In genomic region chr6:121333694-121334093, GRCh38 we compare ENCODE assay signal across 8 cellular contexts. TPM values are rescaled to one million over a fixed set of nuclear protein-coding genes. Genes with fewer than 3 reads are reported as not detected.
DNase-seq lines count a peak whose midpoint lies in the region; FAIRE-seq and TF ChIP-seq lines count a peak whose summit lies in the region.
"Not testable (repeated sequence)": the region's sequence is repeated elsewhere in the genome, so short reads cannot be mapped to it uniquely, and the experiment has no call there.

No MANE protein-coding gene starts in this region.

- not testable (repeated sequence) for H3K27me3 Mint-ChIP-seq in activated naive CD4-positive, alpha-beta T cell treated with anti-CD3 and anti-CD28 coated beads, Interleukin-2, amount 50 U/mL, for 24 hours

- not testable (repeated sequence) for H3K79me2 ChIP-seq in SU-DHL-6 (ENCODE audit: insufficient read depth, low read length); H1 (ENCODE audit: control insufficient read depth in 1 of 2, insufficient read depth in 2 of 2, low read length in 2 of 2); keratinocyte (ENCODE audit: control insufficient read depth, insufficient read depth, low read length)

- H2AFZ ChIP-seq in SU-DHL-6 (ENCODE audit: low read depth, low read length, severe bottlenecking): peak overlapping the region; percentile 99
- not testable (repeated sequence) for H2AFZ ChIP-seq in H1 (ENCODE audit: low read length); keratinocyte (ENCODE audit: control insufficient read depth, low read length)
- H2AFZ ChIP-seq in neuronal stem cell (ENCODE audit: low read length): peak overlapping the region; percentile 97

- not testable (repeated sequence) for H2AK5ac ChIP-seq in H1 (ENCODE audit: low read depth, low read length); neuronal stem cell (ENCODE audit: low read depth, low read length)

- not testable (repeated sequence) for H3K23ac ChIP-seq in H1 (ENCODE audit: insufficient read length); neuronal stem cell (ENCODE audit: low read depth, low read length, poor library complexity)

- H3K27ac ChIP-seq in HL-60 (replicated peaks); SU-DHL-6 (ENCODE audit: low read depth, low read length); H1 (ENCODE audit: low read depth, low read length); keratinocyte (ENCODE audit: control insufficient read depth, insufficient read depth, low read length); neuronal stem cell (replicated peaks; ENCODE audit: low read length); suprapubic skin: not testable (repeated sequence)

- H3K4me2 ChIP-seq in SU-DHL-6 (ENCODE audit: low read depth, low read length, poor library complexity, severe bottlenecking) (peak overlapping the region; percentile 93), H1 (ENCODE audit: insufficient read depth in 1 of 2, low read depth in 2 of 2, low read length in 2 of 2) (peak overlapping the region; percentile 71 to 83; a peak in 3 of 4 replicates), keratinocyte (ENCODE audit: control insufficient read depth, extremely low read depth, insufficient read depth, low read depth, low read length) (peak overlapping the region; percentile 96)
- H3K4me2 ChIP-seq in neuronal stem cell (ENCODE audit: insufficient read depth, low read length, poor library complexity, severe bottlenecking): not testable (repeated sequence)

- not testable (repeated sequence) for H4K91ac ChIP-seq in H1 (replicated peaks; ENCODE audit: insufficient read length, low read length); neuronal stem cell (ENCODE audit: low read depth, low read length, poor library complexity)

- H3K4me3 ChIP-seq in BE2C (ENCODE audit: low read depth, low read length) (peak overlapping the region; percentile 79), HL-60 (replicated peaks; ENCODE audit: insufficient read depth, low read length) (peak overlapping the region; percentile 84), SU-DHL-6 (ENCODE audit: insufficient read depth, low read length, poor library complexity, severe bottlenecking) (peak overlapping the region; percentile 73), H1 (ENCODE audit: extremely low read depth in 1 of 4, insufficient read depth in 2 of 4, low read depth in 3 of 4, low read length in 4 of 4) (peak overlapping the region in 1 of 4 experiments; percentile 63; a peak in 2 of 8 replicates), keratinocyte (ENCODE audit: control insufficient read depth in 2 of 3, extremely low read depth in 1 of 3, insufficient read depth in 2 of 3, low read depth in 1 of 3, low read length in 3 of 3) (peak overlapping the region; percentile 82 to 95 (median 94)), neuronal stem cell (ENCODE audit: low read length in 2 of 2) (peak overlapping the region in 1 of 2 donors; percentile 67), suprapubic skin (peak overlapping the region; percentile 86)

- not testable (repeated sequence) for H3K36me3 ChIP-seq in BE2C; SU-DHL-6 (ENCODE audit: low read length); H1 (ENCODE audit: control insufficient read depth in 2 of 4, insufficient read depth in 4 of 4, low read length in 3 of 4); keratinocyte (ENCODE audit: control insufficient read depth in 2 of 2, extremely low read depth in 1 of 2, insufficient read depth in 2 of 2, low read length in 2 of 2); neuronal stem cell (replicated peaks in 1 of 2; ENCODE audit: control insufficient read depth in 2 of 2, insufficient read depth in 2 of 2, low read length in 2 of 2); suprapubic skin

- peak overlapping the region; percentile 92 for H3K4me3 Mint-ChIP-seq in activated naive CD4-positive, alpha-beta T cell treated with anti-CD3 and anti-CD28 coated beads, Interleukin-2, amount 50 U/mL, for 24 hours

- not testable (repeated sequence) for TF ChIP-seq EP300 in H1 (IDR thresholded peaks at IDR 0.05; ENCODE audit: borderline replicate concordance in 1 of 2, low read depth in 2 of 2, low read length in 2 of 2); suprapubic skin (IDR thresholded peaks at IDR 0.05)

- not testable (repeated sequence) for H3K79me1 ChIP-seq in H1 (ENCODE audit: low read depth, low read length); neuronal stem cell (ENCODE audit: low read depth, low read length)

- not testable (repeated sequence) for H3F3A ChIP-seq in SU-DHL-6 (ENCODE audit: insufficient read depth)

- not testable (repeated sequence) for H3K36me3 Mint-ChIP-seq in activated naive CD4-positive, alpha-beta T cell treated with anti-CD3 and anti-CD28 coated beads, Interleukin-2, amount 50 U/mL, for 24 hours

- 97% methylated on average over 28 of the region's 28 CpGs; no CpG with 5 or more reads in 1 of the 2 experiments for WGBS in H1 (ENCODE audit: extremely low coverage in 1 of 2, insufficient coverage in 1 of 2, insufficient read length in 1 of 2, insufficient replicate concordance in 2 of 2, low coverage in 1 of 2, low lambda C conversion rate in 2 of 2, missing lambda C conversion rate in 1 of 2), 2 experiments
- WGBS in neuronal stem cell (ENCODE audit: extremely low coverage in 2 of 2, insufficient read length in 2 of 2, insufficient replicate concordance in 1 of 2), 2 donors: no CpG with 5 or more reads among the region's 28 CpGs
- whole genome bisulfite sequencing in suprapubic skin: 90% methylated on average over 28 of the region's 28 CpGs

- not testable (repeated sequence) for TF ChIP-seq POLR2A in H1 (IDR thresholded peaks at IDR 0.05; ENCODE audit: control extremely low read depth in 1 of 2, low read depth in 2 of 2, low read length in 2 of 2); suprapubic skin (IDR thresholded peaks at IDR 0.05)

- not testable (repeated sequence) for H2BK20ac ChIP-seq in H1 (ENCODE audit: low read length)

- CTCF ChIA-PET in H1 (lab: Charles Lee; ENCODE audit: partially characterized antibody): interaction anchor here (1.1 kb wide), 1 partner anchor 14 kb away, joined by 5 read pairs; no protein-coding TSS in a partner anchor

- H2BK15ac ChIP-seq in H1 (ENCODE audit: low read length); neuronal stem cell (ENCODE audit: low read length): not testable (repeated sequence)

- not testable (repeated sequence) for H3K27ac Mint-ChIP-seq in activated naive CD4-positive, alpha-beta T cell treated with anti-CD3 and anti-CD28 coated beads, Interleukin-2, amount 50 U/mL, for 24 hours

- TF ChIP-seq CTCF in BE2C (IDR thresholded peaks at IDR 0.05; ENCODE audit: low read depth, low read length); HL-60 (IDR thresholded peaks at IDR 0.05; ENCODE audit: insufficient read depth, low read length); SU-DHL-6 (IDR thresholded peaks at IDR 0.05; ENCODE audit: insufficient read depth, low read length, poor library complexity, severe bottlenecking); H1 (IDR thresholded peaks at IDR 0.05; ENCODE audit: control extremely low read depth in 1 of 3, insufficient read depth in 1 of 3, low read depth in 1 of 3, low read length in 3 of 3); keratinocyte (optimal IDR thresholded peaks at IDR 0.05 in 1 of 3, IDR thresholded peaks at IDR 0.05 in 1 of 3, conservative IDR thresholded peaks at IDR 0.05 in 1 of 3; ENCODE audit: extremely low read depth in 1 of 3, insufficient read depth in 2 of 3, low read length in 3 of 3); suprapubic skin (IDR thresholded peaks at IDR 0.05): not testable (repeated sequence)

- H2BK120ac ChIP-seq in H1 (replicated peaks; ENCODE audit: low read depth, low read length); neuronal stem cell (ENCODE audit: low read depth, low read length): not testable (repeated sequence)

- not testable (repeated sequence) for H4K20me1 ChIP-seq in SU-DHL-6 (ENCODE audit: low read depth, low read length); H1 (replicated peaks in 1 of 2; ENCODE audit: control insufficient read depth in 1 of 2, insufficient read depth in 2 of 2, low read length in 2 of 2); keratinocyte (ENCODE audit: control insufficient read depth, extremely low read depth, insufficient read depth, low read length)

- not testable (repeated sequence) for H3K23me2 ChIP-seq in H1 (ENCODE audit: low read depth, low read length)

- not testable (repeated sequence) for TF ChIP-seq RAD21 in H1 (IDR thresholded peaks at IDR 0.05 in 1 of 2, conservative IDR thresholded peaks at IDR 0.05 in 1 of 2; ENCODE audit: low read depth in 2 of 2, low read length in 2 of 2)

- H3K14ac ChIP-seq in H1 (ENCODE audit: insufficient read length); neuronal stem cell (ENCODE audit: low read length): not testable (repeated sequence)

- not testable (repeated sequence) for H3K27me3 ChIP-seq in BE2C; HL-60 (ENCODE audit: insufficient read depth, poor library complexity, severe bottlenecking); SU-DHL-6 (ENCODE audit: low read length); H1 (replicated peaks in 1 of 4; ENCODE audit: control insufficient read depth in 3 of 4, extremely low read depth in 1 of 4, insufficient read depth in 3 of 4, low read length in 3 of 4); keratinocyte (ENCODE audit: control insufficient read depth, extremely low read depth, insufficient read depth, low read length); neuronal stem cell (ENCODE audit: control insufficient read depth in 3 of 3, insufficient read depth in 3 of 3, low read depth in 1 of 3, low read length in 3 of 3); suprapubic skin

- H3K9ac ChIP-seq in SU-DHL-6 (ENCODE audit: low read length) (peak overlapping the region; percentile 67), keratinocyte (ENCODE audit: control insufficient read depth, extremely low read depth, insufficient read depth, low read length) (peak overlapping the region; percentile 86)
- H3K9ac ChIP-seq in H1 (replicated peaks in 1 of 4; ENCODE audit: extremely low read depth in 1 of 4, low read depth in 3 of 4, low read length in 3 of 4); neuronal stem cell (ENCODE audit: low read depth, low read length, poor library complexity): not testable (repeated sequence)

- not testable (repeated sequence) for H2BK12ac ChIP-seq in H1 (ENCODE audit: low read depth, low read length); neuronal stem cell (ENCODE audit: low read length)

- not testable (repeated sequence) for H3K9me1 ChIP-seq in keratinocyte (ENCODE audit: control insufficient read depth, extremely low read depth, insufficient read depth, low read length)

- not testable (repeated sequence) for H4K5ac ChIP-seq in H1 (ENCODE audit: insufficient read length, low read depth, low read length)

- dilution Hi-C loops in keratinocyte (cut with MboI; ENCODE audit: extremely low pct_ligation_motif_present, low sequenced_read_pairs): not testable (repeated sequence)

- H3K4me1 ChIP-seq in BE2C; H1 (replicated peaks in 1 of 4; ENCODE audit: control insufficient read depth in 3 of 4, insufficient read depth in 4 of 4, low read length in 3 of 4); keratinocyte (ENCODE audit: control insufficient read depth, extremely low read depth, insufficient read depth, low read length); neuronal stem cell (ENCODE audit: control insufficient read depth in 2 of 2, insufficient read depth in 1 of 2, low read depth in 1 of 2, low read length in 2 of 2): not testable (repeated sequence)
- H3K4me1 ChIP-seq in suprapubic skin: peaks cover 13% of the 10 kb centered on the region

- H3K56ac ChIP-seq in H1 (replicated peaks; ENCODE audit: insufficient read length, low read depth, low read length): not testable (repeated sequence)

- not testable (repeated sequence) for H4K8ac ChIP-seq in H1 (ENCODE audit: extremely low read depth, insufficient read depth, low read length); neuronal stem cell (ENCODE audit: low read depth, low read length)

- not testable (repeated sequence) for H3K9me2 ChIP-seq in SU-DHL-6 (replicated peaks; ENCODE audit: insufficient read depth, low read length)

- not testable (repeated sequence) for FAIRE-seq in H1 (lab: Jason Lieb, UNC); keratinocyte (lab: Jason Lieb, UNC)

- not testable (repeated sequence) for H3K4ac ChIP-seq in H1 (replicated peaks; ENCODE audit: insufficient read length, low read depth, low read length); neuronal stem cell (ENCODE audit: low read length)

- not testable (repeated sequence) for H2BK5ac ChIP-seq in H1 (ENCODE audit: low read depth, low read length); neuronal stem cell (ENCODE audit: low read length)

- H3K9me3 ChIP-seq in BE2C; SU-DHL-6 (ENCODE audit: insufficient read depth, low read length); H1 (ENCODE audit: insufficient read depth in 2 of 2, low read depth in 1 of 2, low read length in 1 of 2); keratinocyte (ENCODE audit: control insufficient read depth, low read depth, low read length); neuronal stem cell (replicated peaks in 1 of 2; ENCODE audit: control insufficient read depth in 2 of 2, insufficient read depth in 1 of 2, low read depth in 1 of 2, low read length in 2 of 2); suprapubic skin: not testable (repeated sequence)

- POLR2A ChIA-PET in H1 (lab: Charles Lee; ENCODE audit: partially characterized antibody): not testable (repeated sequence)

- peaks cover 46% of the 10 kb centered on the region for H3K4me1 Mint-ChIP-seq in activated naive CD4-positive, alpha-beta T cell treated with anti-CD3 and anti-CD28 coated beads, Interleukin-2, amount 50 U/mL, for 24 hours

- not testable (repeated sequence) for H3K9me3 Mint-ChIP-seq in activated naive CD4-positive, alpha-beta T cell treated with anti-CD3 and anti-CD28 coated beads, Interleukin-2, amount 50 U/mL, for 24 hours

- not testable (repeated sequence) for DNase-seq in BE2C; HL-60 (ENCODE audit: low read depth in 1 of 2, low spot score in 1 of 2); H1 (ENCODE audit: low read depth in 1 of 2, low spot score in 2 of 2); keratinocyte (ENCODE audit: low read depth, low spot score); neuronal stem cell (ENCODE audit: low spot score); suprapubic skin (ENCODE audit: low spot score in 2 of 2)

- not testable (repeated sequence) for H3K18ac ChIP-seq in H1 (ENCODE audit: extremely low read depth, low read length); neuronal stem cell (ENCODE audit: low read length)

RNA-seq across cellular contexts. Expression of gene TBC1D32, which starts 0.6 kb away (rescaled TPM):
- 1.1 TPM for polyA plus RNA-seq in BE2C (2012; ENCODE audit: insufficient read depth, insufficient read length, low read depth)
- total RNA-seq in H1 (2021; fragmentation: NEBNext Ultra II Directional; extraction: Animal tissue kit (Norgen Biotek cat#: 25700)): 5.3 and 6.4 TPM in 2 replicates
- polyA plus RNA-seq in H1 (2011; rRNA removed) (1.6 and 7.1 TPM in 2 replicates), keratinocyte (4.6 to 8.3 TPM (median 6.7 TPM) in 3 replicates)
- 4.8 TPM for polyA plus RNA-seq in H1 (2011; cell fraction: cytosol; rRNA removed)
- 4.0 TPM for polyA plus RNA-seq in H1 (2011; cell fraction: nucleus; rRNA removed)
- polyA plus RNA-seq in H1 (2012, experiment 1 of 2): 2.1 to 3.1 TPM (median 2.7 TPM) in 4 replicates
- polyA plus RNA-seq in H1 (2012, experiment 2 of 2): 0.35 TPM
- 4.3 TPM for polyA plus RNA-seq in H1 (2013, experiment 1 of 2)
- 4.1 TPM for polyA plus RNA-seq in H1 (2013, experiment 2 of 2)
- polyA minus RNA-seq in H1 (2011; rRNA and poly(A)+ RNA removed): 7.9 and 12.1 TPM in 2 replicates
- 4.3 TPM for polyA minus RNA-seq in H1 (2011; cell fraction: cytosol; rRNA and poly(A)+ RNA removed)
- 24.1 TPM for polyA minus RNA-seq in H1 (2011; cell fraction: nucleus; rRNA and poly(A)+ RNA removed)
- 15.0 TPM for polyA plus RNA-seq in keratinocyte (2011; ENCODE audit: low read depth)
- polyA plus RNA-seq in keratinocyte (2011; cell fraction: cytosol; rRNA removed): 1.1 and 2.1 TPM in 2 replicates
- 10.8 and 13.0 TPM in 2 replicates for polyA plus RNA-seq in keratinocyte (2011; cell fraction: nucleus; rRNA removed)
- 2.5 and 2.8 TPM in 2 replicates for polyA plus RNA-seq in keratinocyte (2012; ENCODE audit: low replicate concordance)
- polyA minus RNA-seq in keratinocyte: 3.9 to 12.2 TPM (median 8.8 TPM) in 3 replicates
- polyA minus RNA-seq in keratinocyte (2011; cell fraction: cytosol; rRNA and poly(A)+ RNA removed): 2.9 TPM
- 15.5 and 23.0 TPM in 2 replicates for polyA minus RNA-seq in keratinocyte (2011; cell fraction: nucleus; rRNA and poly(A)+ RNA removed)
- polyA plus RNA-seq in neuronal stem cell (2013, experiment 1 of 2): 6.7 TPM
- 6.7 TPM for polyA plus RNA-seq in neuronal stem cell (2013, experiment 2 of 2)
- total RNA-seq in suprapubic skin: 10 to 100 TPM in 3 of 4 donors, 1 to 10 TPM in 1; 9.1 to 30.6 (median 14.1) TPM
